In the genomic region with DNA sequence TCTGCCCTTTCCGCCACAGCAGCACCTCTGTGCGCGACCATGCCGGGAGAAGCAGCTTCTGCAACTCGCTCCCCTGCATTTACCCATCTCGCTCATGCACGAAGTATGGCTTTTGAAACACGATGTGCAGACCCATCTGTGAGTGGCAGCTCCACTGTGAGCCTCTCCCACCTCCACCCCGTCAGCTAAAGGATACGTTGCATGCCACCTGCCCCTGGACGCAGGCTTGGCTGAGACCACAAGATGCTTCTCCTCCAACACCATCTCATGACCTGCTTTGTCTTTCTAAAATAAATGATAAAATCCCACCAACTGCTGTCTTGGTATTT, we compare ENCODE assay signal across 12 cellular contexts.
A peak's percentile ranks its signal among the peaks of the same experiment; 100 is the strongest.
DNase-seq lines count a peak whose midpoint lies in the region; ATAC-seq and TF ChIP-seq lines count a peak whose summit lies in the region.
"Had no signal": no experiment of that assay in that cellular context is flagged by ENCODE, and none has a peak within 500 bp of the region (broad histone marks: within the 10 kb centered on the region; RNA-seq: fewer than 3 reads in every experiment).

No MANE protein-coding gene starts in this region.

- H3K4me1 Mint-ChIP-seq in activated T-cell treated with anti-CD3 and anti-CD28 coated beads, Interleukin-2, amount 50 U/mL, for 4 hours (ENCODE audit: low read depth): peaks cover 95% of the 10 kb centered on the region
- peaks cover 83 to 89% of the 10 kb centered on the region in 2 donors for H3K4me1 Mint-ChIP-seq in effector memory CD8-positive, alpha-beta T cell (ENCODE audit: low read depth in 2 of 2)
- H3K4me1 Mint-ChIP-seq in progenitor cell of endocrine pancreas (ENCODE audit: low read depth): peaks cover 44% of the 10 kb centered on the region

- H3K9me3 ChIP-seq in Panc1 (ENCODE audit: control insufficient read depth, insufficient read depth, low read depth, low read length): no peaks in the 10 kb centered on the region
- H3K9me3 ChIP-seq: heart left ventricle had no signal

- H3K27me3 Mint-ChIP-seq in activated T-cell treated with anti-CD3 and anti-CD28 coated beads, Interleukin-2, amount 50 U/mL, for 4 hours (ENCODE audit: low read depth): no peaks in the 10 kb centered on the region
- H3K27me3 Mint-ChIP-seq in effector memory CD8-positive, alpha-beta T cell: no peaks in the 10 kb centered on the region
- no peaks in the 10 kb centered on the region for H3K27me3 Mint-ChIP-seq in progenitor cell of endocrine pancreas

- intact Hi-C loops in Panc1 (cut with micrococcal nuclease; ENCODE audit: unreplicated experiment): no loop called here
- intact Hi-C loops in dorsolateral prefrontal cortex (cut with DNase I): no loop called here

- H3K9me3 Mint-ChIP-seq in activated T-cell treated with anti-CD3 and anti-CD28 coated beads, Interleukin-2, amount 50 U/mL, for 4 hours: no peaks in the 10 kb centered on the region
- H3K9me3 Mint-ChIP-seq in effector memory CD8-positive, alpha-beta T cell: no peaks in the 10 kb centered on the region
- H3K9me3 Mint-ChIP-seq in progenitor cell of endocrine pancreas (ENCODE audit: low read depth): no peaks in the 10 kb centered on the region

- no peaks in the 10 kb centered on the region for H3K36me3 ChIP-seq in Panc1 (ENCODE audit: control insufficient read depth, insufficient read depth, low read length)

- no peak for DNase-seq in activated T-cell treated with anti-CD3 and anti-CD28 coated beads, Interleukin-2, amount 50 U/mL, for 4 hours
- no peak for DNase-seq in activated T-cell treated with anti-CD3 and anti-CD28 coated beads, Interleukin-2, amount 50 U/mL, for 1 hour
- DNase-seq in Panc1 (ENCODE audit: low read depth, low spot score) (no peak), progenitor cell of endocrine pancreas (ENCODE audit: low spot score, unreplicated experiment) (no peak), dorsolateral prefrontal cortex (no peak), dermis blood vessel endothelial cell (no peak), GM10248 (ENCODE audit: extremely low spot score) (no peak)
- DNase-seq in effector memory CD8-positive, alpha-beta T cell: no peak
- DNase-seq: activated CD8-positive, alpha-beta memory T cell treated with anti-CD3 and anti-CD28 coated beads for 24 hours; NCI-H2171 treated with DMSO at 0.1 percent for 48 hours; occipital lobe had no signal

- H3K4me3 ChIP-seq in Panc1 (ENCODE audit: low read depth in 2 of 2, low read length in 2 of 2): no peak overlapping the region
- no peak overlapping the region for H3K4me3 ChIP-seq in dorsolateral prefrontal cortex
- H3K4me3 ChIP-seq: heart left ventricle had no signal

- ATAC-seq in activated T-cell treated with anti-CD3 and anti-CD28 coated beads, Interleukin-2, amount 50 U/mL, for 4 hours: no peak
- ATAC-seq in Panc1: no peak
- ATAC-seq in effector memory CD8-positive, alpha-beta T cell (replicated peaks): no peak
- ATAC-seq: heart left ventricle had no signal

- peak overlapping the region; percentile 21 for H3K4me3 Mint-ChIP-seq in activated T-cell treated with anti-CD3 and anti-CD28 coated beads, Interleukin-2, amount 50 U/mL, for 4 hours
- peak overlapping the region; percentile 77 to 81 for H3K4me3 Mint-ChIP-seq in effector memory CD8-positive, alpha-beta T cell
- H3K4me3 Mint-ChIP-seq in progenitor cell of endocrine pancreas (ENCODE audit: low read depth): no peak overlapping the region

- CTCF ChIA-PET in Panc1 (lab: Charles Lee) (no interaction called here), GM10248 (lab: Yijun Ruan, JAX) (no interaction called here)

- H3K27ac ChIP-seq in Panc1 (ENCODE audit: low read length) (peak overlapping the region; percentile 86), dorsolateral prefrontal cortex (peak overlapping the region in 2 of 59 donors; percentile 4 to 90)

- H3K4me1 ChIP-seq in Panc1 (ENCODE audit: control insufficient read depth, insufficient read depth, low read length): peaks cover 94% of the 10 kb centered on the region

- peaks cover 18% of the 10 kb centered on the region for H3K36me3 Mint-ChIP-seq in activated T-cell treated with anti-CD3 and anti-CD28 coated beads, Interleukin-2, amount 50 U/mL, for 4 hours (ENCODE audit: insufficient read depth)
- peaks cover 55% of the 10 kb centered on the region for H3K36me3 Mint-ChIP-seq in effector memory CD8-positive, alpha-beta T cell (ENCODE audit: insufficient read depth)
- H3K36me3 Mint-ChIP-seq in progenitor cell of endocrine pancreas (ENCODE audit: insufficient read depth): peaks cover 3% of the 10 kb centered on the region

- BruUV-seq in Panc1 (replicated peaks; lab: Mats Ljungman, UMichigan): TSS peak; percentile 39

- POLR2A ChIA-PET in Panc1 (lab: Charles Lee) (no interaction called here), GM10248 (lab: Yijun Ruan, JAX) (no interaction called here)

- H3K27me3 ChIP-seq in Panc1 (ENCODE audit: control insufficient read depth, insufficient read depth, low read length) (no peaks in the 10 kb centered on the region), dorsolateral prefrontal cortex (no peaks in the 10 kb centered on the region)
- H3K27me3 ChIP-seq: heart left ventricle had no signal

- in situ Hi-C loops in Panc1 (cut with HindIII; ENCODE audit: low pct_unique_long_range_greater_than_20kb, low sequenced_read_pairs): no loop called here

- TF ChIP-seq CTCF in Panc1 (IDR thresholded peaks at IDR 0.05) (no peak), progenitor cell of endocrine pancreas (IDR thresholded peaks at IDR 0.05; ENCODE audit: unreplicated experiment) (no peak), dorsolateral prefrontal cortex (IDR thresholded peaks at IDR 0.05 in 54 of 56, conservative IDR thresholded peaks at IDR 0.05 in 2 of 56; ENCODE audit: low read depth in 1 of 56, partially characterized antibody in 56 of 56) (no peak), GM10248 (IDR thresholded peaks at IDR 0.05; ENCODE audit: control extremely low read depth, extremely low read depth, low read depth, missing control alignments) (no peak)

- peak overlapping the region; percentile 85 to 90 for H3K27ac Mint-ChIP-seq in effector memory CD8-positive, alpha-beta T cell
- H3K27ac Mint-ChIP-seq in progenitor cell of endocrine pancreas: peak overlapping the region; percentile 93
